Comparison of ENCODE assay signal across 1 cellular context in genomic region chr19:55624109-55625003, GRCh38.
TF ChIP-seq lines count a peak whose summit lies in the region.

Gene ZNF784 (minus strand): TSS chr19:55624566. CDS start chr19:55624561, 5 bp downstream.

TF ChIP-seq in HepG2, 621 proteins besides CTCF, POLR2A, EP300 and RAD21 (continued from another document):
- TF ChIP-seq ZNF609 (CRISPR knock-in tag; IDR thresholded peaks at IDR 0.05; ENCODE audit: borderline replicate concordance) = 0 out of 2 replicates have a peak, but pooled peaks have one; percentile 23
- 0 out of 2 replicates have a peak, but pooled peaks have one; percentile 25 for TF ChIP-seq ZNF318 (CRISPR knock-in tag; IDR thresholded peaks at IDR 0.05)
- peak; percentile 88 for TF ChIP-seq POLR2G (IDR thresholded peaks at IDR 0.05; ENCODE audit: low read depth, low read length)
- peak; percentile 20; the same call in 1 of the 2 replicates for TF ChIP-seq ZNF768 (CRISPR knock-in tag; IDR thresholded peaks at IDR 0.05)
- no peak for TF ChIP-seq SMAD1 (CRISPR knock-in tag; IDR thresholded peaks at IDR 0.05; ENCODE audit: borderline replicate concordance, low read depth)
- no peak for TF ChIP-seq FOXP4 (CRISPR knock-in tag; IDR thresholded peaks at IDR 0.05)
- TF ChIP-seq ZSCAN31 (CRISPR knock-in tag; IDR thresholded peaks at IDR 0.05; ENCODE audit: low read depth) = 0 out of 2 replicates have a peak, but pooled peaks have one; percentile 46
- TF ChIP-seq DDIT3 (CRISPR knock-in tag; IDR thresholded peaks at IDR 0.05) = no peak
- peak; percentile 59; the same call in 1 of the 2 replicates for TF ChIP-seq KDM5A (IDR thresholded peaks at IDR 0.05; ENCODE audit: borderline replicate concordance, low read length)
- peak; percentile 96 for TF ChIP-seq SP1 (IDR thresholded peaks at IDR 0.05)
- peak; percentile 63 for TF ChIP-seq SP1 (CRISPR knock-in tag; IDR thresholded peaks at IDR 0.05)
- 0 out of 2 replicates have a peak, but pooled peaks have one; percentile 61 for TF ChIP-seq ZNF276 (CRISPR knock-in tag; IDR thresholded peaks at IDR 0.05; ENCODE audit: low read depth)
- TF ChIP-seq TGIF2 (CRISPR knock-in tag; IDR thresholded peaks at IDR 0.05) = 0 out of 2 replicates have a peak, but pooled peaks have one; percentile 26
TF ChIP-seq in HepG2: peak in this region for 78.
